In genomic region chr5:6943749-6944148, GRCh38 we compare ENCODE assay signal across 1 cellular context.
TF ChIP-seq lines count a peak whose summit lies in the region.

No MANE protein-coding gene starts in this region.

TF ChIP-seq in K562, 482 proteins besides CTCF, POLR2A, EP300 and RAD21 (continued from another document):
- TF ChIP-seq RERE (CRISPR knock-in tag; IDR thresholded peaks at IDR 0.05; ENCODE audit: borderline replicate concordance) (no peak), ESRRA (IDR thresholded peaks at IDR 0.05; ENCODE audit: borderline replicate concordance, low read depth) (no peak), HINFP (tag; conservative IDR thresholded peaks at IDR 0.05; ENCODE audit: low read depth) (no peak), LARP7 (IDR thresholded peaks at IDR 0.05) (no peak), MYNN (IDR thresholded peaks at IDR 0.05) (no peak), MYNN (CRISPR knock-in tag; IDR thresholded peaks at IDR 0.05) (no peak), MAFF (IDR thresholded peaks at IDR 0.05; ENCODE audit: low read length) (peak; percentile 66; the same call in 1 of the 2 replicates), POLR2AphosphoS2 (IDR thresholded peaks at IDR 0.05; ENCODE audit: low read length) (no peak), DPF2 (IDR thresholded peaks at IDR 0.05) (no peak), NCOA1 (IDR thresholded peaks at IDR 0.05; ENCODE audit: low read depth) (no peak), NFE2 (IDR thresholded peaks at IDR 0.05; ENCODE audit: low read depth) (peak; percentile 74), HNRNPH1 (optimal IDR thresholded peaks at IDR 0.05; ENCODE audit: low read depth, low read length) (no peak), HDAC8 (tag; IDR thresholded peaks at IDR 0.05) (no peak), ZFP91 (CRISPR knock-in tag; IDR thresholded peaks at IDR 0.05) (no peak), ZNF277 (CRISPR knock-in tag; IDR thresholded peaks at IDR 0.05; ENCODE audit: borderline replicate concordance) (no peak), ZNF239 (CRISPR knock-in tag; IDR thresholded peaks at IDR 0.05) (no peak), NONO (IDR thresholded peaks at IDR 0.05; ENCODE audit: low read depth in 2 of 2, low read length in 1 of 2) (no peak), BHLHE40 (IDR thresholded peaks at IDR 0.05; ENCODE audit: low read length) (no peak), MEIS2 (IDR thresholded peaks at IDR 0.05; ENCODE audit: partially characterized antibody) (no peak), SRF (CRISPR knock-in tag; IDR thresholded peaks at IDR 0.05) (no peak), KDM2B (CRISPR knock-in tag; IDR thresholded peaks at IDR 0.05) (no peak), ZNF280A (IDR thresholded peaks at IDR 0.05; ENCODE audit: low read depth, partially characterized antibody) (no peak), HSF4 (CRISPR knock-in tag; IDR thresholded peaks at IDR 0.05; ENCODE audit: borderline replicate concordance) (no peak), FOXM1 (IDR thresholded peaks at IDR 0.05; ENCODE audit: low read depth) (no peak), FOXM1 (CRISPR knock-in tag; IDR thresholded peaks at IDR 0.05; ENCODE audit: low read depth) (no peak), TBP (optimal IDR thresholded peaks at IDR 0.05; ENCODE audit: low read depth, low read length) (no peak), GATA2 (CRISPR knock-in tag; IDR thresholded peaks at IDR 0.05) (no peak), ATF2 (CRISPR knock-in tag; IDR thresholded peaks at IDR 0.05) (no peak), CREB3L1 (IDR thresholded peaks at IDR 0.05; ENCODE audit: borderline replicate concordance, low read depth) (no peak), MAX (CRISPR knock-in tag; IDR thresholded peaks at IDR 0.05) (no peak), ZNF174 (CRISPR knock-in tag; IDR thresholded peaks at IDR 0.05) (no peak), HEY1 (CRISPR knock-in tag; IDR thresholded peaks at IDR 0.05; ENCODE audit: borderline replicate concordance) (no peak), ZNF311 (CRISPR knock-in tag; IDR thresholded peaks at IDR 0.05) (no peak), MYBL2 (IDR thresholded peaks at IDR 0.05; ENCODE audit: low read depth) (no peak), MYBL2 (CRISPR knock-in tag; IDR thresholded peaks at IDR 0.05; ENCODE audit: borderline replicate concordance) (no peak), PBX2 (CRISPR knock-in tag; IDR thresholded peaks at IDR 0.05; ENCODE audit: low read depth) (no peak), PBX2 (tag; conservative IDR thresholded peaks at IDR 0.05; ENCODE audit: low read depth) (no peak)
